In genomic region chr3:16508591-16508995, GRCh38 we compare ENCODE assay signal across 9 cellular contexts. TPM values are rescaled to one million over a fixed set of nuclear protein-coding genes. Genes with fewer than 3 reads are reported as not detected.
DNase-seq lines count a peak whose midpoint lies in the region; ATAC-seq and TF ChIP-seq lines count a peak whose summit lies in the region.
"Had no signal": no experiment of that assay in that cellular context is flagged by ENCODE, and none has a peak within 500 bp of the region (broad histone marks: within the 10 kb centered on the region; RNA-seq: fewer than 3 reads in every experiment).

No MANE protein-coding gene starts in this region.

- peaks cover 5% of the 10 kb centered on the region; the same call in 1 of the 2 replicates for H3K27me3 ChIP-seq in MM.1S (replicated peaks; ENCODE audit: insufficient read depth, low read length)

- H3K4me1 ChIP-seq in MM.1S (ENCODE audit: low read length) = 0 out of 2 replicates have a peak, but pooled peaks cover 4% of the 10 kb centered on the region

- ATAC-seq in HG02938 (IDR thresholded peaks at IDR 0.05; ENCODE audit: unreplicated experiment) = peak; percentile 7
- ATAC-seq in activated naive CD4-positive, alpha-beta T cell treated with anti-CD3 and anti-CD28 coated beads, Interleukin-2, amount 50 U/mL, for 72 hours = no peak
- no peak for ATAC-seq in GM18873 (IDR thresholded peaks at IDR 0.05; ENCODE audit: low FRiP score, unreplicated experiment)
- no peak for ATAC-seq in sciatic nerve

- intact Hi-C loops in activated CD4-positive, alpha-beta T cell treated with anti-CD3 and anti-CD28 coated beads, Interleukin-2, amount 10 ng/mL, durations not matched to agents 24 days and 14 days (cut with micrococcal nuclease) = loop anchor here (2.0 kb wide), 1 partner anchor 26 kb away; no protein-coding TSS in a partner anchor
- intact Hi-C loops in sciatic nerve (cut with DNase I) = no loop called here

- no peak for DNase-seq in activated CD4-positive, alpha-beta T cell treated with anti-CD3 and anti-CD28 coated beads, Interleukin-2, amount 10 ng/mL, durations not matched to agents 24 days and 14 days
- no peak for DNase-seq in activated CD4-positive, alpha-beta T cell treated with anti-CD3 and anti-CD28 coated beads, Interleukin-2, amount 50 U/mL, for 4 hours
- DNase-seq in activated naive CD4-positive, alpha-beta T cell treated with anti-CD3 and anti-CD28 coated beads, Interleukin-2, amount 50 U/mL, for 72 hours (ENCODE audit: low spot score in 2 of 2) = no peak
- no peak for DNase-seq in neural crest cell (ENCODE audit: low read depth, low spot score)
- DNase-seq in MM.1S = no peak
- no peak for DNase-seq in sciatic nerve (ENCODE audit: low spot score)
- DNase-seq: NCI-H1436 had no signal

- H4K20me1 ChIP-seq in MM.1S (ENCODE audit: insufficient read depth, low read length) = no peaks in the 10 kb centered on the region

- H3K27ac ChIP-seq in MM.1S (ENCODE audit: low read length) = no peak overlapping the region

- no peaks in the 10 kb centered on the region for H3K36me3 ChIP-seq in MM.1S (replicated peaks; ENCODE audit: insufficient read depth, low read length)

- H3K4me1 Mint-ChIP-seq in activated CD4-positive, alpha-beta T cell treated with anti-CD3 and anti-CD28 coated beads, Interleukin-2, amount 10 ng/mL, durations not matched to agents 24 days and 14 days = peaks cover 56% of the 10 kb centered on the region
- peaks cover 15% of the 10 kb centered on the region for H3K4me1 Mint-ChIP-seq in neural crest cell

- peak overlapping the region; percentile 72 for H3K27ac Mint-ChIP-seq in activated CD4-positive, alpha-beta T cell treated with anti-CD3 and anti-CD28 coated beads, Interleukin-2, amount 10 ng/mL, durations not matched to agents 24 days and 14 days
- H3K27ac Mint-ChIP-seq in activated naive CD4-positive, alpha-beta T cell treated with anti-CD3 and anti-CD28 coated beads, Interleukin-2, amount 50 U/mL, for 72 hours = peak overlapping the region; percentile 86 to 100
- H3K27ac Mint-ChIP-seq in neural crest cell (ENCODE audit: unreplicated experiment) = peak overlapping the region; percentile 17

- H3K9ac ChIP-seq in MM.1S (ENCODE audit: low read length) = no peak overlapping the region

- no peaks in the 10 kb centered on the region for H3K27me3 Mint-ChIP-seq in activated CD4-positive, alpha-beta T cell treated with anti-CD3 and anti-CD28 coated beads, Interleukin-2, amount 10 ng/mL, durations not matched to agents 24 days and 14 days
- peaks cover 34% of the 10 kb centered on the region for H3K27me3 Mint-ChIP-seq in neural crest cell (ENCODE audit: low read depth)

- peak overlapping the region; percentile 66 for H3K4me3 Mint-ChIP-seq in activated CD4-positive, alpha-beta T cell treated with anti-CD3 and anti-CD28 coated beads, Interleukin-2, amount 10 ng/mL, durations not matched to agents 24 days and 14 days
- no peak overlapping the region for H3K4me3 Mint-ChIP-seq in neural crest cell

- H3K36me3 Mint-ChIP-seq in activated CD4-positive, alpha-beta T cell treated with anti-CD3 and anti-CD28 coated beads, Interleukin-2, amount 10 ng/mL, durations not matched to agents 24 days and 14 days (ENCODE audit: low read depth) = peaks cover 58% of the 10 kb centered on the region
- H3K36me3 Mint-ChIP-seq in activated naive CD4-positive, alpha-beta T cell treated with anti-CD3 and anti-CD28 coated beads, Interleukin-2, amount 50 U/mL, for 72 hours = peaks cover 53 to 56% of the 10 kb centered on the region in 2 donors
- H3K36me3 Mint-ChIP-seq in neural crest cell (ENCODE audit: low read depth) = no peaks in the 10 kb centered on the region

- no peak overlapping the region for H3K4me2 ChIP-seq in MM.1S (ENCODE audit: low read depth, low read length)

- H3K9me3 Mint-ChIP-seq in activated CD4-positive, alpha-beta T cell treated with anti-CD3 and anti-CD28 coated beads, Interleukin-2, amount 10 ng/mL, durations not matched to agents 24 days and 14 days = no peaks in the 10 kb centered on the region
- peaks cover 0 to 3% of the 10 kb centered on the region in 2 donors for H3K9me3 Mint-ChIP-seq in activated naive CD4-positive, alpha-beta T cell treated with anti-CD3 and anti-CD28 coated beads, Interleukin-2, amount 50 U/mL, for 72 hours
- H3K9me3 Mint-ChIP-seq in neural crest cell = no peaks in the 10 kb centered on the region

- no peak overlapping the region for H3K4me3 ChIP-seq in MM.1S (ENCODE audit: low read length)

- H3K9me3 ChIP-seq in MM.1S (replicated peaks; ENCODE audit: insufficient read depth, low read length) = no peaks in the 10 kb centered on the region

- no peak for TF ChIP-seq CTCF in neural crest cell (conservative IDR thresholded peaks at IDR 0.05)
- TF ChIP-seq CTCF in MM.1S (IDR thresholded peaks at IDR 0.05; ENCODE audit: low read length) = no peak

- H2AFZ ChIP-seq in MM.1S (ENCODE audit: low read length) = no peak overlapping the region

- no peaks in the 10 kb centered on the region for H3K79me2 ChIP-seq in MM.1S (ENCODE audit: low read length)

- H3F3A ChIP-seq in MM.1S (ENCODE audit: insufficient read depth, low read length) = no peaks in the 10 kb centered on the region

- H3K9me2 ChIP-seq in MM.1S (replicated peaks; ENCODE audit: insufficient read depth, low read length) = no peaks in the 10 kb centered on the region

RNA-seq across cellular contexts. Expression of gene RFTN1, which starts 4.9 kb away (rescaled TPM):
- 90.6 and 92.4 TPM in 2 replicates for total RNA-seq in activated CD4-positive, alpha-beta T cell treated with anti-CD3 and anti-CD28 coated beads, Interleukin-2, amount 10 ng/mL, durations not matched to agents 24 days and 14 days
- 100 to 1,000 TPM in 1 of 2 donors, 10 to 100 TPM in 1; 94.3 to 111 TPM for total RNA-seq in activated naive CD4-positive, alpha-beta T cell treated with anti-CD3 and anti-CD28 coated beads, Interleukin-2, amount 50 U/mL, for 72 hours
- total RNA-seq in neural crest cell (1.9 and 2.0 TPM in 2 replicates), sciatic nerve (119 TPM)

Comparison
In these comparisons a context has a peak if more than half of its experiments do, and no peak if none do; other contexts are left out.
1. H3K27ac Mint-ChIP-seq: peak in every context shown above with its lines; median percentile 93 in activated naive CD4-positive, alpha-beta T cell treated with anti-CD3 and anti-CD28 coated beads, Interleukin-2, amount 50 U/mL, for 72 hours; 72 in activated CD4-positive, alpha-beta T cell treated with anti-CD3 and anti-CD28 coated beads, Interleukin-2, amount 10 ng/mL, durations not matched to agents 24 days and 14 days; 17 in neural crest cell.
2. RNA of gene RFTN1, which starts 4.9 kb away (total RNA-seq): 119 TPM in sciatic nerve (single experiment), 94.3 to 111 TPM in activated naive CD4-positive, alpha-beta T cell treated with anti-CD3 and anti-CD28 coated beads, Interleukin-2, amount 50 U/mL, for 72 hours and 90.6 to 92.4 TPM in activated CD4-positive, alpha-beta T cell treated with anti-CD3 and anti-CD28 coated beads, Interleukin-2, amount 10 ng/mL, durations not matched to agents 24 days and 14 days; 1.9 to 2.0 TPM in neural crest cell; every median in the first group is over 10 times any median in the second.